Comparison of ENCODE assay signal across 8 cellular contexts in genomic region chr5:69369369-69370121, GRCh38. TPM values are rescaled to one million over a fixed set of nuclear protein-coding genes. Genes with fewer than 3 reads are reported as not detected.
DNase-seq lines count a peak whose midpoint lies in the region; ATAC-seq, FAIRE-seq and TF ChIP-seq lines count a peak whose summit lies in the region.

AK6 (minus strand) TSS chr5:69369520; CDS start chr5:69369490, 30 bp downstream.
RAD17 (plus strand) TSS chr5:69369818; CDS start chr5:69372209, 2,391 bp downstream.
TAF9 (minus strand) TSS chr5:69369520; CDS start chr5:69365737, 3,783 bp downstream.

- peak; percentile 70 to 85 for DNase-seq in NCI-H1930 (lab: John Stamatoyannopoulos, UW)
- peak; percentile 90 for DNase-seq in T-helper 2 cell treated with Interferon-gamma antibody and Interleukin-4, amounts not matched to agents 5 μg/mL and 100 μg/mL, for 36 hours (ENCODE audit: low spot score)
- peak; percentile 82 for DNase-seq in astrocyte (ENCODE audit: low read depth)
- peak; percentile 87 for DNase-seq in hepatic stellate cell (ENCODE audit: low spot score)
- peak; percentile 95 to 98 for DNase-seq in aorta

- 0 to 1% methylated on average over 61 to 63 of the region's 63 CpGs for WGBS in aorta, 2 donors

- peak within 1 kb of the TSS; percentile 93 for H3K4me3 Mint-ChIP-seq in T-helper 2 cell treated with Interferon-gamma antibody and Interleukin-4, amounts not matched to agents 5 μg/mL and 100 μg/mL, for 36 hours
- peak within 1 kb of the TSS; percentile 99 for H3K4me3 Mint-ChIP-seq in astrocyte (ENCODE audit: unreplicated experiment)

- intact Hi-C loops in aorta (cut with DNase I), result loop anchor here (2.0 to 10.0 kb wide), 3 partner anchors 132 to 275 kb away; partner anchors contain the start of gene SLC30A5 (in 2 of the 2)

- H3K79me2 ChIP-seq in astrocyte (ENCODE audit: insufficient read depth, low read length), result peaks cover 78% of the 10 kb centered on the region

- no peaks in the 10 kb centered on the region for H3K27me3 Mint-ChIP-seq in T-helper 2 cell treated with Interferon-gamma antibody and Interleukin-4, amounts not matched to agents 5 μg/mL and 100 μg/mL, for 36 hours (ENCODE audit: low read depth)
- no peaks in the 10 kb centered on the region for H3K27me3 Mint-ChIP-seq in astrocyte (ENCODE audit: low read depth, unreplicated experiment)

- ATAC-seq in GM18502 (IDR thresholded peaks at IDR 0.05; ENCODE audit: poor library complexity, unreplicated experiment) (peak; percentile 91), HG02970 (IDR thresholded peaks at IDR 0.05; ENCODE audit: low FRiP score, unreplicated experiment) (peak; percentile 92), aorta (ENCODE audit: low FRiP score) (peak; percentile 99)

- H2AFZ ChIP-seq in astrocyte (ENCODE audit: low read depth, low read length), result peak within 1 kb of the TSS; percentile 92

- peak within 1 kb of the TSS; percentile 97 for H3K4me2 ChIP-seq in astrocyte (ENCODE audit: low read length)

- H3K27me3 ChIP-seq in astrocyte (ENCODE audit: insufficient read depth, low read length), result no peaks in the 10 kb centered on the region
- no peaks in the 10 kb centered on the region for H3K27me3 ChIP-seq in rectal smooth muscle tissue (ENCODE audit: control insufficient read depth, insufficient read depth, low read length)
- no peaks in the 10 kb centered on the region for H3K27me3 ChIP-seq in aorta (ENCODE audit: control insufficient read depth in 1 of 2, insufficient read depth in 2 of 2, low read length in 1 of 2)

- H3K27ac Mint-ChIP-seq in T-helper 2 cell treated with Interferon-gamma antibody and Interleukin-4, amounts not matched to agents 5 μg/mL and 100 μg/mL, for 36 hours, result peak within 1 kb of the TSS; percentile 98
- H3K27ac Mint-ChIP-seq in astrocyte (ENCODE audit: unreplicated experiment), result peak within 1 kb of the TSS; percentile 98

- peak within 1 kb of the TSS; percentile 96 for H3K9ac ChIP-seq in astrocyte (ENCODE audit: low read length)
- peak within 1 kb of the TSS; percentile 86 for H3K9ac ChIP-seq in rectal smooth muscle tissue (ENCODE audit: low read length)

- H4K20me1 ChIP-seq in astrocyte (ENCODE audit: insufficient read depth, low read length), result peaks cover 27% of the 10 kb centered on the region

- H3K9me3 ChIP-seq in astrocyte (ENCODE audit: insufficient read depth, low read depth, low read length) (no peaks in the 10 kb centered on the region), aorta (ENCODE audit: control insufficient read depth, low read length) (no peaks in the 10 kb centered on the region)

- peaks cover 33% of the 10 kb centered on the region for H3K36me3 Mint-ChIP-seq in T-helper 2 cell treated with Interferon-gamma antibody and Interleukin-4, amounts not matched to agents 5 μg/mL and 100 μg/mL, for 36 hours (ENCODE audit: low read depth)
- H3K36me3 Mint-ChIP-seq in astrocyte (ENCODE audit: low read depth, unreplicated experiment), result peaks cover 4% of the 10 kb centered on the region

- H3K4me1 ChIP-seq in astrocyte (ENCODE audit: insufficient read depth, low read length) (peaks cover 14% of the 10 kb centered on the region), rectal smooth muscle tissue (ENCODE audit: control insufficient read depth, insufficient read depth, low read length) (peaks cover 12% of the 10 kb centered on the region), aorta (ENCODE audit: control insufficient read depth in 1 of 2, insufficient read depth in 2 of 2, low read length in 2 of 2) (peaks cover 0 to 6% of the 10 kb centered on the region in 2 donors)

- H3K4me3 ChIP-seq in astrocyte (ENCODE audit: insufficient read depth, low read depth, low read length), result peak within 1 kb of the TSS; percentile 98
- H3K4me3 ChIP-seq in rectal smooth muscle tissue (ENCODE audit: low read length), result peak within 1 kb of the TSS; percentile 89
- peak within 1 kb of the TSS; percentile 75 to 82 for H3K4me3 ChIP-seq in aorta (ENCODE audit: low read length in 2 of 2)

- TF ChIP-seq CTCF in astrocyte (IDR thresholded peaks at IDR 0.05; ENCODE audit: insufficient read depth, low read depth, low read length), result no peak

- peaks cover 30% of the 10 kb centered on the region for H3K4me1 Mint-ChIP-seq in T-helper 2 cell treated with Interferon-gamma antibody and Interleukin-4, amounts not matched to agents 5 μg/mL and 100 μg/mL, for 36 hours (ENCODE audit: low read depth)
- H3K4me1 Mint-ChIP-seq in astrocyte (ENCODE audit: low read depth, unreplicated experiment), result peaks cover 11% of the 10 kb centered on the region

- H3K27ac ChIP-seq in astrocyte (ENCODE audit: low read depth, low read length), result peak within 1 kb of the TSS; percentile 100
- H3K27ac ChIP-seq in rectal smooth muscle tissue (ENCODE audit: low read depth, low read length), result peak within 1 kb of the TSS; percentile 97
- peak within 1 kb of the TSS; percentile 41 to 49 for H3K27ac ChIP-seq in aorta (ENCODE audit: low read depth in 1 of 2, low read length in 2 of 2)

- no peaks in the 10 kb centered on the region for H3K9me3 Mint-ChIP-seq in T-helper 2 cell treated with Interferon-gamma antibody and Interleukin-4, amounts not matched to agents 5 μg/mL and 100 μg/mL, for 36 hours
- no peaks in the 10 kb centered on the region for H3K9me3 Mint-ChIP-seq in astrocyte (ENCODE audit: unreplicated experiment)

- no peak for FAIRE-seq in astrocyte (lab: Jason Lieb, UNC)

- H3K36me3 ChIP-seq in astrocyte (ENCODE audit: insufficient read depth, low read length) (peaks cover 9% of the 10 kb centered on the region), rectal smooth muscle tissue (ENCODE audit: control insufficient read depth, insufficient read depth, low read length) (peaks cover 14% of the 10 kb centered on the region), aorta (ENCODE audit: control insufficient read depth in 1 of 2, insufficient read depth in 2 of 2, low read length in 1 of 2) (peaks cover 0 to 2% of the 10 kb centered on the region in 2 donors)

RNA-seq across cellular contexts. Expression of gene AK6, which starts in this region (rescaled TPM):
- total RNA-seq in astrocyte (33.9 and 52.3 TPM in 2 replicates), aorta (10 to 100 TPM; 28.0 to 30.4 TPM)
- polyA plus RNA-seq in aorta, result 10 to 100 TPM; 43.1 to 49.3 TPM

RNA-seq across cellular contexts. Expression of gene RAD17, which starts in this region (rescaled TPM):
- total RNA-seq in astrocyte (24.1 and 25.7 TPM in 2 replicates), aorta (10 to 100 TPM; 16.7 to 18.0 TPM)
- 10 to 100 TPM; 13.9 to 16.4 TPM for polyA plus RNA-seq in aorta

RNA-seq across cellular contexts. Expression of gene TAF9, which starts in this region (rescaled TPM):
- 90.5 and 92.7 TPM in 2 replicates for total RNA-seq in astrocyte
- 10 to 100 TPM; 28.6 to 33.6 TPM for total RNA-seq in aorta
- polyA plus RNA-seq in aorta, result 10 to 100 TPM; 32.3 to 65.2 TPM

Comparison
In these comparisons a context has a peak if more than half of its experiments do, and no peak if none do; other contexts are left out.
1. Peak in every context shown above with its lines: DNase-seq, ATAC-seq, H3K4me3 ChIP-seq and H3K27ac ChIP-seq.
2. H3K27ac ChIP-seq: peak in every context shown above with its lines; median percentile 100 in astrocyte; 97 in rectal smooth muscle tissue; 45 in aorta.